Comparison of ENCODE assay signal across 6 cellular contexts in the genomic region with DNA sequence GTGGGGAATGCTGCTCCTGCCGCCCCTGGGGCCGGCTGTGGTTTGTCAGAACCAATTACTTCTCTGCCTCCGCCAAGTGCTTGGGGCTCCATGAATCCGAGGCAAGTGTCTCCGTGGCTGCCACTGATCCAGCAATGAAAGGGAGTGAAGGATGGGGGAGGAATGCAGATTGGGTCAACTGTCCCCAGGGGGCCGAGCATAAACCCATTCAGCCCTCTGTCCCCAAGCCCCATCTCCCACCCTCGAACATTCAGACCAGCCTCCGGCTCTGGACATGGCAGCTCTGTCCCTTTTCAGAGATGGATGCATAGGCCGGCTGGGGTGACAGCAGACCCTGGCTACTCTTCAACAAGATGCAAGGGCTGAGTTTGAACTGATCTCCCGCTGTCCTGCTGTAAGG.
"Had no signal": no experiment of that assay in that cellular context is flagged by ENCODE, and none has a peak within 500 bp of the region (broad histone marks: within the 10 kb centered on the region; RNA-seq: fewer than 3 reads in every experiment).

No MANE protein-coding gene starts in this region.

- H3K36me3 ChIP-seq: HAP-1 had no signal

- H3K4me2 ChIP-seq: GM23338 had no signal

- DNase-seq: HFFc6, KBM-7 had no signal

- ATAC-seq: GM23338, HCT116 had no signal

- H2AFZ ChIP-seq: GM23338 had no signal

- H3K9me3 ChIP-seq: HAP-1 had no signal

- H3K4me3 ChIP-seq: GM23338, HAP-1 had no signal

- H3K27ac Mint-ChIP-seq: GM23338, HFFc6, IgD-negative memory B cell had no signal

- H3K4me3 Mint-ChIP-seq: GM23338, HFFc6, IgD-negative memory B cell had no signal

- H3K9me3 Mint-ChIP-seq: GM23338, HFFc6, IgD-negative memory B cell had no signal

- H3K36me3 Mint-ChIP-seq: IgD-negative memory B cell had no signal

- H3K4me1 ChIP-seq: HAP-1 had no signal

- H3K27me3 Mint-ChIP-seq: IgD-negative memory B cell had no signal
